ENCODE assay signal across 12 cellular contexts in the genomic region with DNA sequence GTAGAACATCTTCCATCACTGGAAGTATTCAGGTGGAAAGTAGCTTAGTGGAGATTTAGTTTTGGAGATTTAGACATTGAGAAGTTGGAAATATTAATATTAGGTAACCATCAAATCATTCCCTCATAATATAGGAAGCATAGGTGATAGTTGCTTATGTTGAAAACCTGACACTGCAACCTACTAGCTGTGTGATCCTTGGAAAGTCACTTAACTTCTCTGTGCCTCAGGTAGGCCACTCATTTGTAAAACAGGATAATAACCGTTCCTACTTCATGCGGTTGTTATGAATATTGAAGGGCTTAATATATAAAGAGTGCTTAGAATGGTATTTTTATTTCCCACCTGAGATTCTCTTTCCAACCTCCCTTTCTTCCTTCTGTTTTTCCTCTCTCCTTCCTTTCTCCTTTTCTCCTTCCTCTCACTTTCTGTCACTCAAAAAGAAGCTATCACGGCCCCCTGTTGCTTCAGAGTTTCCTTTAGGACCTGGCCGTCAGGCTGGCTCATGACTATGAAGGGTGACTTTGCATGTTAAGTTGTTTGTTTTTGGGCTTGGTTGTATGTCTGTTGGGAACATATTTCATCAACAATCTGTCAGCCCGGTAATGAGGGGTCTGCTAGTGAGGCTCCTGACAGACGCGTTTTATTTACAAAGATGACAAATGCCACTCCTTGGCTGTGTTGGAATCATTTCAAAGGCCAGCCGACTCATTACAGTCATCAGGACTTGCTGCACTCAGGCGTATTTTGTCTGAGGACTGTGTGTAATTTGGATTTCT. TPM values are rescaled to one million over a fixed set of nuclear protein-coding genes. Genes with fewer than 3 reads are reported as not detected.
DNase-seq lines count a peak whose midpoint lies in the region; ATAC-seq lines count a peak whose summit lies in the region.
"Had no signal": no experiment of that assay in that cellular context is flagged by ENCODE, and none has a peak within 500 bp of the region (broad histone marks: within the 10 kb centered on the region; RNA-seq: fewer than 3 reads in every experiment).

No MANE protein-coding gene starts in this region.

- DNase-seq in T-helper 1 cell (no peak), NCI-H526 (lab: John Stamatoyannopoulos, UW) (peak; percentile 67 to 74), NCI-H1048 (lab: John Stamatoyannopoulos, UW) (no peak), medulla oblongata (ENCODE audit: extremely low spot score) (no peak)
- no peak for DNase-seq in central memory CD8-positive, alpha-beta T cell (ENCODE audit: low spot score in 2 of 2)
- DNase-seq in stimulated activated effector memory CD8-positive, alpha-beta T cell treated with anti-CD3 and anti-CD28 coated beads, Interleukin-12 subunit alpha, Interleukin-12 subunit beta, amount 100 ng/mL, for 72 hours (ENCODE audit: low spot score in 2 of 2): no peak
- no peak for DNase-seq in natural killer cell treated with Interleukin-12 subunit alpha and Interleukin-12 subunit beta and Interleukin-15 and Interleukin-18, amount 100 ng/mL, for 72 hours (ENCODE audit: low spot score)
- DNase-seq: activated naive CD4-positive, alpha-beta T cell treated with anti-CD3 and anti-CD28 coated beads for 36 hours; cortex of kidney; stimulated activated CD4-positive, alpha-beta T cell treated with anti-CD3 and anti-CD28 coated beads, Interleukin-1b, Interleukin-23, amount 100 ng/mL, for 48 hours had no signal

- H3K9me3 Mint-ChIP-seq in T-helper 1 cell treated with Interleukin-12 subunit alpha and Interleukin-12 subunit beta and Interleukin-4 antibody, amounts not matched to agents 30 μg/mL and 1 μg/mL, for 36 hours: peaks cover 11% of the 10 kb centered on the region
- H3K9me3 Mint-ChIP-seq in central memory CD8-positive, alpha-beta T cell: no peaks in the 10 kb centered on the region
- H3K9me3 Mint-ChIP-seq in stimulated activated effector memory CD8-positive, alpha-beta T cell treated with anti-CD3 and anti-CD28 coated beads, Interleukin-12 subunit alpha, Interleukin-12 subunit beta, amount 100 ng/mL, for 72 hours: peaks cover 4% of the 10 kb centered on the region
- H3K9me3 Mint-ChIP-seq in natural killer cell treated with Interleukin-12 subunit alpha and Interleukin-12 subunit beta and Interleukin-15 and Interleukin-18, amount 100 ng/mL, for 72 hours: peaks cover 5% of the 10 kb centered on the region
- H3K9me3 Mint-ChIP-seq: IgD-negative memory B cell had no signal

- peak overlapping the region; percentile 7 for H3K27ac Mint-ChIP-seq in T-helper 1 cell treated with Interleukin-12 subunit alpha and Interleukin-12 subunit beta and Interleukin-4 antibody, amounts not matched to agents 30 μg/mL and 1 μg/mL, for 36 hours
- H3K27ac Mint-ChIP-seq in central memory CD8-positive, alpha-beta T cell (ENCODE audit: low read depth): peak overlapping the region; percentile 26
- peak overlapping the region; percentile 13 for H3K27ac Mint-ChIP-seq in stimulated activated effector memory CD8-positive, alpha-beta T cell treated with anti-CD3 and anti-CD28 coated beads, Interleukin-12 subunit alpha, Interleukin-12 subunit beta, amount 100 ng/mL, for 72 hours
- no peak overlapping the region for H3K27ac Mint-ChIP-seq in natural killer cell treated with Interleukin-12 subunit alpha and Interleukin-12 subunit beta and Interleukin-15 and Interleukin-18, amount 100 ng/mL, for 72 hours
- H3K27ac Mint-ChIP-seq: activated naive CD4-positive, alpha-beta T cell treated with anti-CD3 and anti-CD28 coated beads for 36 hours had no signal

- peaks cover 44% of the 10 kb centered on the region for H3K36me3 Mint-ChIP-seq in T-helper 1 cell treated with Interleukin-12 subunit alpha and Interleukin-12 subunit beta and Interleukin-4 antibody, amounts not matched to agents 30 μg/mL and 1 μg/mL, for 36 hours (ENCODE audit: low read depth)
- peaks cover 19% of the 10 kb centered on the region for H3K36me3 Mint-ChIP-seq in central memory CD8-positive, alpha-beta T cell (ENCODE audit: insufficient read depth)
- H3K36me3 Mint-ChIP-seq in stimulated activated effector memory CD8-positive, alpha-beta T cell treated with anti-CD3 and anti-CD28 coated beads, Interleukin-12 subunit alpha, Interleukin-12 subunit beta, amount 100 ng/mL, for 72 hours: peaks cover 40% of the 10 kb centered on the region
- H3K36me3 Mint-ChIP-seq in natural killer cell treated with Interleukin-12 subunit alpha and Interleukin-12 subunit beta and Interleukin-15 and Interleukin-18, amount 100 ng/mL, for 72 hours: peaks cover 19% of the 10 kb centered on the region

- no peaks in the 10 kb centered on the region for H3K27me3 Mint-ChIP-seq in T-helper 1 cell treated with Interleukin-12 subunit alpha and Interleukin-12 subunit beta and Interleukin-4 antibody, amounts not matched to agents 30 μg/mL and 1 μg/mL, for 36 hours (ENCODE audit: low read depth)
- no peaks in the 10 kb centered on the region for H3K27me3 Mint-ChIP-seq in central memory CD8-positive, alpha-beta T cell
- H3K27me3 Mint-ChIP-seq in natural killer cell treated with Interleukin-12 subunit alpha and Interleukin-12 subunit beta and Interleukin-15 and Interleukin-18, amount 100 ng/mL, for 72 hours: no peaks in the 10 kb centered on the region
- H3K27me3 Mint-ChIP-seq: IgD-negative memory B cell had no signal

- peaks cover 52% of the 10 kb centered on the region for H3K4me1 Mint-ChIP-seq in T-helper 1 cell treated with Interleukin-12 subunit alpha and Interleukin-12 subunit beta and Interleukin-4 antibody, amounts not matched to agents 30 μg/mL and 1 μg/mL, for 36 hours (ENCODE audit: low read depth)
- peaks cover 66% of the 10 kb centered on the region for H3K4me1 Mint-ChIP-seq in central memory CD8-positive, alpha-beta T cell
- H3K4me1 Mint-ChIP-seq in stimulated activated effector memory CD8-positive, alpha-beta T cell treated with anti-CD3 and anti-CD28 coated beads, Interleukin-12 subunit alpha, Interleukin-12 subunit beta, amount 100 ng/mL, for 72 hours: peaks cover 32% of the 10 kb centered on the region
- peaks cover 48 to 63% of the 10 kb centered on the region in 2 donors for H3K4me1 Mint-ChIP-seq in natural killer cell treated with Interleukin-12 subunit alpha and Interleukin-12 subunit beta and Interleukin-15 and Interleukin-18, amount 100 ng/mL, for 72 hours (ENCODE audit: low read depth in 2 of 2)

- H3K4me3 Mint-ChIP-seq in T-helper 1 cell treated with Interleukin-12 subunit alpha and Interleukin-12 subunit beta and Interleukin-4 antibody, amounts not matched to agents 30 μg/mL and 1 μg/mL, for 36 hours: no peak overlapping the region
- H3K4me3 Mint-ChIP-seq in central memory CD8-positive, alpha-beta T cell: no peak overlapping the region
- H3K4me3 Mint-ChIP-seq in stimulated activated effector memory CD8-positive, alpha-beta T cell treated with anti-CD3 and anti-CD28 coated beads, Interleukin-12 subunit alpha, Interleukin-12 subunit beta, amount 100 ng/mL, for 72 hours: no peak overlapping the region
- no peak overlapping the region for H3K4me3 Mint-ChIP-seq in natural killer cell treated with Interleukin-12 subunit alpha and Interleukin-12 subunit beta and Interleukin-15 and Interleukin-18, amount 100 ng/mL, for 72 hours
- H3K4me3 Mint-ChIP-seq: activated naive CD4-positive, alpha-beta T cell treated with anti-CD3 and anti-CD28 coated beads for 36 hours had no signal

- no peak for ATAC-seq in central memory CD8-positive, alpha-beta T cell (replicated peaks; ENCODE audit: extremely low read depth, poor library complexity, severe bottlenecking)
- ATAC-seq in stimulated activated effector memory CD8-positive, alpha-beta T cell treated with anti-CD3 and anti-CD28 coated beads, Interleukin-12 subunit alpha, Interleukin-12 subunit beta, amount 100 ng/mL, for 72 hours: no peak
- ATAC-seq in natural killer cell treated with Interleukin-12 subunit alpha and Interleukin-12 subunit beta and Interleukin-15 and Interleukin-18, amount 100 ng/mL, for 72 hours: no peak

RNA-seq across cellular contexts. Expression of a gene that starts 31.0 kb away (rescaled TPM):
- 100 to 1,000 TPM; 461 to 526 TPM for total RNA-seq in natural killer cell treated with Interleukin-12 subunit alpha and Interleukin-12 subunit beta and Interleukin-15 and Interleukin-18, amount 100 ng/mL, for 72 hours

Comparison
In these comparisons a context has a peak if more than half of its experiments do, and no peak if none do; other contexts are left out.
1. H3K27ac Mint-ChIP-seq: peak in T-helper 1 cell treated with Interleukin-12 subunit alpha and Interleukin-12 subunit beta and Interleukin-4 antibody, amounts not matched to agents 30 μg/mL and 1 μg/mL, for 36 hours (single experiment), central memory CD8-positive, alpha-beta T cell (single experiment) and stimulated activated effector memory CD8-positive, alpha-beta T cell treated with anti-CD3 and anti-CD28 coated beads, Interleukin-12 subunit alpha, Interleukin-12 subunit beta, amount 100 ng/mL, for 72 hours (single experiment); none in natural killer cell treated with Interleukin-12 subunit alpha and Interleukin-12 subunit beta and Interleukin-15 and Interleukin-18, amount 100 ng/mL, for 72 hours (0 of 2).
2. DNase-seq: peak in NCI-H526 (2 of 2); none in T-helper 1 cell (0 of 5), central memory CD8-positive, alpha-beta T cell (0 of 2), stimulated activated effector memory CD8-positive, alpha-beta T cell treated with anti-CD3 and anti-CD28 coated beads, Interleukin-12 subunit alpha, Interleukin-12 subunit beta, amount 100 ng/mL, for 72 hours (0 of 2), NCI-H1048 (single experiment), medulla oblongata (single experiment) and natural killer cell treated with Interleukin-12 subunit alpha and Interleukin-12 subunit beta and Interleukin-15 and Interleukin-18, amount 100 ng/mL, for 72 hours (single experiment).